ENCODE assay signal across 9 cellular contexts in the genomic region with DNA sequence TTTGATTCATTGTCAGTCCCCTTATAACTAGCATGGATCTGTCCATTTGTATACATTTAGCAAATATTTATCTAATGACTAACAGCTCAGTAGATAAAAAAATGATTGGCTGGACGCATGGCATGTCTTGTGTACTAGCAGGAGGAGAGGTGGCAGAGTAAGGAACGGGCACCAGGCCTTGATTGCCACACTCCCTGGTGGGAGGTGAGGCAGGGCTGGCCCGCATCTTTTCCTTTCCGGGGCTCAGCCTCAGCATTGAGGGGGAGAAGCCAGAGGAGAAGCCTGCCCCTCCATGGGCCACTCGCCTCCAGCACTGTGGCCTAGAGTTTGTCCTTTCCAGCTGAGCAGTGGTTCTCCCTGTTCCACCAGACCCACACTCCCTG.
A peak's percentile ranks its signal among the peaks of the same experiment; 100 is the strongest.
DNase-seq lines count a peak whose midpoint lies in the region; ATAC-seq and TF ChIP-seq lines count a peak whose summit lies in the region.
"Had no signal": no experiment of that assay in that cellular context is flagged by ENCODE, and none has a peak within 500 bp of the region (broad histone marks: within the 10 kb centered on the region; RNA-seq: fewer than 3 reads in every experiment).

No MANE protein-coding gene starts in this region.

- H2AFZ ChIP-seq in OCI-LY1 (ENCODE audit: low read length) = no peak overlapping the region

- H3K9ac ChIP-seq in OCI-LY1 (ENCODE audit: low read length) = no peak overlapping the region; the same call in 1 of the 2 replicates

- no peak overlapping the region for H3K4me3 Mint-ChIP-seq in glutamatergic neuron (ENCODE audit: unreplicated experiment)

- peak overlapping the region; percentile 41 for H3K27ac Mint-ChIP-seq in glutamatergic neuron (ENCODE audit: unreplicated experiment)

- H3K4me1 ChIP-seq in OCI-LY1 (ENCODE audit: insufficient read depth, low read length, severe bottlenecking) = peaks cover 26% of the 10 kb centered on the region

- peaks cover 2% of the 10 kb centered on the region for H3K36me3 Mint-ChIP-seq in glutamatergic neuron (ENCODE audit: unreplicated experiment)

- peak overlapping the region; percentile 20; the same call in 1 of the 2 replicates for H3K4me2 ChIP-seq in OCI-LY1 (ENCODE audit: low read length)

- TF ChIP-seq CTCF in OCI-LY1 (IDR thresholded peaks at IDR 0.05; ENCODE audit: low read length) (no peak), glutamatergic neuron (IDR thresholded peaks at IDR 0.05; ENCODE audit: partially characterized antibody, unreplicated experiment) (no peak), omental fat pad (IDR thresholded peaks at IDR 0.05) (no peak)

- no peaks in the 10 kb centered on the region for H3F3A ChIP-seq in OCI-LY1 (ENCODE audit: insufficient read depth, low read length)

- peak; percentile 10 for ATAC-seq in GM21825 (IDR thresholded peaks at IDR 0.05; ENCODE audit: unreplicated experiment)
- ATAC-seq in stimulated activated naive CD8-positive, alpha-beta T cell treated with anti-CD3 and anti-CD28 coated beads, Interleukin-15, Interleukin-2, amounts not matched to agents 100 U/mL and 50 U/mL, for 24 hours = no peak
- no peak for ATAC-seq in omental fat pad (ENCODE audit: low FRiP score)

- H3K4me3 ChIP-seq in OCI-LY1 (ENCODE audit: low read depth, low read length, poor library complexity, severe bottlenecking) = peak overlapping the region; percentile 4

- DNase-seq in D341Med (ENCODE audit: low spot score) (peak; percentile 46), glutamatergic neuron (no peak), hippocampal formation (lab: John Stamatoyannopoulos, UW) (no peak), omental fat pad (ENCODE audit: low spot score) (no peak), cerebellar nuclear complex (lab: John Stamatoyannopoulos, UW) (no peak)
- DNase-seq in stimulated activated naive CD8-positive, alpha-beta T cell treated with anti-CD3 and anti-CD28 coated beads, Interleukin-15, Interleukin-2, amounts not matched to agents 100 U/mL and 50 U/mL, for 24 hours = no peak
- DNase-seq: left cardiac atrium had no signal

- peaks cover 32% of the 10 kb centered on the region for H3K36me3 ChIP-seq in OCI-LY1 (ENCODE audit: insufficient read depth, low read length)

- H4K20me1 ChIP-seq in OCI-LY1 (ENCODE audit: insufficient read depth, low read length) = no peaks in the 10 kb centered on the region

- no peaks in the 10 kb centered on the region for H3K79me2 ChIP-seq in OCI-LY1 (ENCODE audit: insufficient read depth, low read length)

- no peaks in the 10 kb centered on the region for H3K27me3 Mint-ChIP-seq in glutamatergic neuron (ENCODE audit: unreplicated experiment)

- H3K9me3 ChIP-seq in OCI-LY1 (ENCODE audit: low read length) = no peaks in the 10 kb centered on the region

- peak overlapping the region; percentile 52 for H3K27ac ChIP-seq in OCI-LY1 (ENCODE audit: low read depth, low read length, poor library complexity, severe bottlenecking)

- peaks cover 6% of the 10 kb centered on the region for H3K4me1 Mint-ChIP-seq in glutamatergic neuron (ENCODE audit: low read depth, unreplicated experiment)

- H3K27me3 ChIP-seq in OCI-LY1 (ENCODE audit: insufficient read depth, low read length) = no peaks in the 10 kb centered on the region

- no peaks in the 10 kb centered on the region for H3K9me2 ChIP-seq in OCI-LY1 (ENCODE audit: low read depth, low read length)

- peaks cover 7% of the 10 kb centered on the region for H3K9me3 Mint-ChIP-seq in glutamatergic neuron (ENCODE audit: unreplicated experiment)
